ENCODE assay signal across 1 cellular context in the genomic region with DNA sequence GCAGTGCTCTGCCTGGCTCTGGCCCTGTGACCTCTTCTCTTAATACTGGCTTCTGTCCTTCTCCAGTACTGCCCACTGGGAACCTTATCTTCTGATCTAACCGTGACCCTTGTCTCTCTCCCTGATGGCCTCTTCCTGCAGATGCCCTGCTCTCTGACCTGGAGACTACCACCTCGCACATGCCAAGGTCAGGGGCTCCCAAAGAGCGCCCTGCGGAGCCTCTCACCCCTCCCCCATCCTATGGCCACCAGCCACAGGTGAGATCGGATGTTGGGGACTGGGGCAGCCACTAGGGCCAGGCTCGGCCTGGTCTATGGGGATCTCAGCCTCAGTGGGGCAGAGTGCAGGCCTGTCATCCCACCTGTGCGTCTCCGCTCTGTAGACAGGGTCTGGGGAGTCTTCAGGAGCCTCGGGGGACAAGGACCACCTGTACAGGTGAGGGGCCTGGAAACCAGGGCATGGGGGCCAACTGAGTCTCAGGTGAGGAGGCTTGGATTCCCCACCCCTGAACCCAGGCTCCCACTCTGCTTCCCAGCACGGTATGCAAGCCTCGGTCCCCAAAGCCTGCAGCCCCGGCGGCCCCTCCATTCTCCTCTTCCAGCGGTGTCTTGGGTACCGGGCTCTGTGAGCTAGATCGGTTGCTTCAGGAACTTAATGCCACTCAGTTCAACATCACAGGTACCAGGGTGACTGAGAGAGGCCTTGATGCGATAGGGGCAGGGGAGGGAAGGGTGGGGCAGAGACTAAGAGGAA.
TF ChIP-seq lines count a peak whose summit lies in the region.

No MANE protein-coding gene starts in this region.

TF ChIP-seq in A549, 52 proteins besides CTCF, POLR2A, EP300 and RAD21:
- TF ChIP-seq NR3C1 (IDR thresholded peaks at IDR 0.05) = no peak
- TF ChIP-seq, protein P1, sequence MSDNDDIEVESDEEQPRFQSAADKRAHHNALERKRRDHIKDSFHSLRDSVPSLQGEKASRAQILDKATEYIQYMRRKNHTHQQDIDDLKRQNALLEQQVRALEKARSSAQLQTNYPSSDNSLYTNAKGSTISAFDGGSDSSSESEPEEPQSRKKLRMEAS (IDR thresholded peaks at IDR 0.05) = no peak
TF ChIP-seq in A549: peak in this region for 0.
